23 cellular contexts compared by ENCODE assay signal in the genomic region with DNA sequence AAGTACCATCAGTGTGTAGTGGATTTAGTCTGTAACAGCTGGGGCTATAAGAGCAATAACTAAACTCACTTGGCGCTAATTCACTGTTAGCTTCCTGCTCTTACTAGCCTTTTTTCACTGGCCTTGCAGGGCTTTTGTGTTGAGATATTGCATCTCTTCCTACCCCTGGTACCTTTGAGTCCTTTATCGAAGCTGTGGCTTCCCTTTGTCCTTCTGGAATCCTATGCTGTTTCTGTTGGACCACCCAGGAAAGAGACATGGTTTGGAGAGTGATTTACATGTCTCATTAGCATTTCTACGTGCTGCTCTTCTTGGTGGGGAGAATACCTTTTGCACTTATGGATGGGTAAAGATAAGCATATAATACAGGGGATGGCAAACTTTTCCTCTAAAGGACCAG.
"Had no signal": no experiment of that assay in that cellular context is flagged by ENCODE, and none has a peak within 500 bp of the region (broad histone marks: within the 10 kb centered on the region; RNA-seq: fewer than 3 reads in every experiment).

No MANE protein-coding gene starts in this region.

- DNase-seq: activated CD4-positive, alpha-beta T cell treated with anti-CD3 and anti-CD28 coated beads for 1 hour; activated CD4-positive, alpha-beta T cell treated with anti-CD3 and anti-CD28 coated beads, Interleukin-2, amount 50 U/mL, for 4 hours; activated CD8-positive, alpha-beta memory T cell treated with anti-CD3 and anti-CD28 coated beads for 24 hours; activated CD8-positive, alpha-beta memory T cell treated with anti-CD3 and anti-CD28 coated beads, Interleukin-2, amount 50 U/mL, for 4 hours; activated naive CD4-positive, alpha-beta T cell treated with Interleukin-2 at 50 U/mL for 16 hours; activated naive CD8-positive, alpha-beta T cell treated with anti-CD3 and anti-CD28 coated beads for 36 hours; activated T-cell treated with anti-CD3 and anti-CD28 coated beads, Interleukin-2, amount 50 U/mL, for 24 hours; colonic mucosa; dorsolateral prefrontal cortex; esophagus squamous epithelium; gastrocnemius medialis; hypothalamus; immature natural killer cell; naive thymus-derived CD4-positive, alpha-beta T cell; spleen; stimulated activated CD4-positive, alpha-beta T cell treated with anti-CD3 and anti-CD28 coated beads, Interleukin-4, amount 100 ng/mL, for 1 hour; stimulated activated naive CD4-positive, alpha-beta T cell; testis; upper lobe of left lung; WERI-Rb-1 had no signal

- H3K27me3 ChIP-seq: colonic mucosa, dorsolateral prefrontal cortex, esophagus squamous epithelium, gastrocnemius medialis, right atrium auricular region, spleen, testis, upper lobe of left lung had no signal

- H3K4me1 ChIP-seq: right atrium auricular region, testis had no signal

- H3K36me3 ChIP-seq: colonic mucosa, gastrocnemius medialis, prostate gland, right atrium auricular region, WERI-Rb-1 had no signal

- H3K9me3 ChIP-seq: colonic mucosa, esophagus squamous epithelium, gastrocnemius medialis, prostate gland, right atrium auricular region, spleen, testis, upper lobe of left lung had no signal

- H3K27ac ChIP-seq: colonic mucosa, dorsolateral prefrontal cortex, esophagus squamous epithelium, gastrocnemius medialis, right atrium auricular region, spleen, testis, upper lobe of left lung, WERI-Rb-1 had no signal

- H3K4me3 ChIP-seq: colonic mucosa, dorsolateral prefrontal cortex, esophagus squamous epithelium, gastrocnemius medialis, lung, prostate gland, right atrium auricular region, spleen, testis, upper lobe of left lung had no signal
